ENCODE assay signal across 1 cellular context in genomic region chr10:97701438-97702064, GRCh38.
TF ChIP-seq lines count a peak whose summit lies in the region.

No MANE protein-coding gene starts in this region.

TF ChIP-seq in K562, 482 proteins besides CTCF, POLR2A, EP300 and RAD21:
- TF ChIP-seq DEAF1 (CRISPR knock-in tag; IDR thresholded peaks at IDR 0.05) (peak; percentile 47; the same call in 1 of the 2 replicates), RBM14 (IDR thresholded peaks at IDR 0.05; ENCODE audit: borderline replicate concordance, insufficient read depth, low read depth, low read length) (no peak), SMC3 (conservative IDR thresholded peaks at IDR 0.05; ENCODE audit: insufficient read depth, low read depth, low read length) (peak; percentile 79)
